In the genomic region with DNA sequence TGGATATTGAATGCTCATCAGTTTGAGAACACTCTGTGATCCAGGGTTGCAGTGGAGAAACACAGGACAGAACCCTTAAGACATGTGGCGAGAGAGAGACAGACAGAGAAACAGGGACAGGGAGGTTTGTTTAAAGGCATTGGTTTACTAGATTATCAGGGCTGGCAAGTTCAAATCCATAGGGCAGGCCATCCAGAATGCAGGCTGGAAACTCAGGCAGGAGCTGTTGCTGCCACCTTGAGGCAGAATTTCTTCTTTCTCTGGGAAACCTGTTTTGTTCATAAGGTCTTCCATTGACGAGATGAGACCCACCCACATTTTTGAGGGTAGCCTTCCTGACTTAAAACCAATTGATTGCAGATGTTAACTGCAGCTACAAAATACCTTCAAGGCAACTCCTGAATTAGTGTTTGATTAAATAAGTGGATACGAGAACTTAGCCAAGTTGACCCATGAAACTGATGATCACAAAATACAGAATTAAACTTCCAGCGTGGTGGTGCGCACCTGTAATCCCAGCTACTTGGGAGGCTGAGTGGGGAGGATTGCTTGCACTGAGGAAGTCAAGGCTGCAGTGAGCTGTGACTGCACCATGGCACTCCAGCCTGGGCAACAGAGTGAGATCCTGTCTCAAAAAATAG, we compare ENCODE assay signal across 9 cellular contexts. TPM values are rescaled to one million over a fixed set of nuclear protein-coding genes. Genes with fewer than 3 reads are reported as not detected.
DNase-seq lines count a peak whose midpoint lies in the region; ATAC-seq and TF ChIP-seq lines count a peak whose summit lies in the region.
"Had no signal": no experiment of that assay in that cellular context is flagged by ENCODE, and none has a peak within 500 bp of the region (broad histone marks: within the 10 kb centered on the region; RNA-seq: fewer than 3 reads in every experiment).

No MANE protein-coding gene starts in this region.

- TF ChIP-seq POLR2A in right lobe of liver (IDR thresholded peaks at IDR 0.05), result no peak

- intact Hi-C loops in right lobe of liver (cut with DNase I), result loop anchor here in 1 of 2 donors (10.0 kb wide), 1 partner anchor 1082 kb away; no protein-coding TSS in a partner anchor

- H3K4me3 ChIP-seq in HEK293 (ENCODE audit: low read depth, low read length) (no peak overlapping the region), right lobe of liver (no peak overlapping the region)

- POLR2A ChIA-PET in HEK293 (lab: Yijun Ruan, JAX), result no interaction called here

- H3K4me1 ChIP-seq in HEK293 (ENCODE audit: control insufficient read depth, insufficient read depth, low read length), result no peaks in the 10 kb centered on the region
- H3K4me1 ChIP-seq in right lobe of liver, result peaks cover 0 to 13% (median 0%) of the 10 kb centered on the region in 4 donors

- no peaks in the 10 kb centered on the region for H3K27me3 ChIP-seq in right lobe of liver

- WGBS in right lobe of liver (ENCODE audit: insufficient coverage, low coverage, low lambda C conversion rate, missing lambda C conversion rate), result 57% methylated on average over 5 of the region's 5 CpGs

- no peaks in the 10 kb centered on the region for H3K9me3 ChIP-seq in HEK293 (ENCODE audit: control insufficient read depth, insufficient read depth, low read depth, low read length)
- no peaks in the 10 kb centered on the region for H3K9me3 ChIP-seq in right lobe of liver

- DNase-seq in Caki2 (ENCODE audit: low read depth) (peak; percentile 16), NCI-H748 treated with DMSO at 0.1 percent for 48 hours (lab: John Stamatoyannopoulos, UW) (peak; percentile 94), cerebellar cortex (ENCODE audit: low spot score) (peak; percentile 82), right lobe of liver (peak in 1 of 3 donors; percentile 55)
- no peak for DNase-seq in activated effector memory CD4-positive, alpha-beta T cell treated with anti-CD3 and anti-CD28 coated beads, Interleukin-2, amount 50 U/mL, for 16 hours
- DNase-seq: naive B cell had no signal

- ATAC-seq in right lobe of liver (peak; percentile 74 to 82 (median 78)), GM19023 (IDR thresholded peaks at IDR 0.05; ENCODE audit: unreplicated experiment) (no peak), GM18909 (IDR thresholded peaks at IDR 0.05; ENCODE audit: poor library complexity, unreplicated experiment) (no peak)

- TF ChIP-seq CTCF in HEK293 (tag by site-specific recombination; IDR thresholded peaks at IDR 0.05) (peak; percentile 17; the same call in 1 of the 2 replicates), right lobe of liver (IDR thresholded peaks at IDR 0.05) (peak; percentile 56 to 67 (median 61))

- H3K27ac ChIP-seq in HEK293 (ENCODE audit: extremely low read depth, low read depth, low read length) (no peak overlapping the region), right lobe of liver (no peak overlapping the region)

- in situ Hi-C loops in Caki2 (cut with HindIII; ENCODE audit: low pct_unique_long_range_greater_than_20kb, low sequenced_read_pairs), result no loop called here

- H3K36me3 ChIP-seq in HEK293 (ENCODE audit: control insufficient read depth in 2 of 2, insufficient read depth in 1 of 2, low read length in 2 of 2) (no peaks in the 10 kb centered on the region), right lobe of liver (no peaks in the 10 kb centered on the region)

- CTCF ChIA-PET in HEK293 (lab: Yijun Ruan, JAX), result interaction anchor here (0.5 to 1.6 kb wide), 10 partner anchors 10 to 1093 kb away, joined by 3 to 9 read pairs (median 3); no protein-coding TSS in a partner anchor

TF ChIP-seq in HEK293, 187 proteins besides CTCF, POLR2A, EP300 and RAD21:
- TF ChIP-seq ZNF654 (tag by site-specific recombination; IDR thresholded peaks at IDR 0.05; ENCODE audit: low read depth) (peak; percentile 72), ZNF24 (tag by site-specific recombination; IDR thresholded peaks at IDR 0.05) (no peak)
TF ChIP-seq in HEK293: peak in this region for 1.

RNA-seq across cellular contexts. Expression of a gene that starts 55.9 kb away (rescaled TPM):
- 38.3 and 40.5 TPM in 2 replicates for total RNA-seq in Caki2 (2014; rRNA removed; shearing (Covaris generic); ENCODE audit: low replicate concordance)
- total RNA-seq in right lobe of liver, result 10 to 100 TPM; 24.6 to 42.5 (median 29.1) TPM

RNA-seq across cellular contexts. Expression of a gene that starts 56.3 kb away (rescaled TPM):
- 54.2 and 69.0 TPM in 2 replicates for total RNA-seq in Caki2 (2014; rRNA removed; shearing (Covaris generic); ENCODE audit: low replicate concordance)
- total RNA-seq in right lobe of liver, result 10 to 100 TPM; 13.5 to 87.6 (median 52.2) TPM

Comparison
In these comparisons a context has a peak if more than half of its experiments do, and no peak if none do; other contexts are left out.
1. ATAC-seq: peak in right lobe of liver (4 of 4); none in GM19023 (single experiment) and GM18909 (single experiment).